8 cellular contexts compared by ENCODE assay signal in genomic region chr4:49118379-49119212, GRCh38.
DNase-seq lines count a peak whose midpoint lies in the region; ATAC-seq and TF ChIP-seq lines count a peak whose summit lies in the region.
"Not testable (repeated sequence)": the region's sequence is repeated elsewhere in the genome, so short reads cannot be mapped to it uniquely, and the experiment has no call there.

No MANE protein-coding gene starts in this region.

- peaks cover 45% of the 10 kb centered on the region for H3K9me3 Mint-ChIP-seq in central memory CD8-positive, alpha-beta T cell

- H3K27ac ChIP-seq in Panc1 (ENCODE audit: low read length), result not testable (repeated sequence)

- H3K4me3 Mint-ChIP-seq in central memory CD8-positive, alpha-beta T cell, result not testable (repeated sequence)

- BruUV-seq in Panc1 (replicated peaks; lab: Mats Ljungman, UMichigan), result not testable (repeated sequence)

- intact Hi-C loops in Panc1 (cut with micrococcal nuclease; ENCODE audit: unreplicated experiment); sciatic nerve (cut with DNase I): not testable (repeated sequence)

- H3K36me3 ChIP-seq in Panc1 (ENCODE audit: control insufficient read depth, insufficient read depth, low read length), result not testable (repeated sequence)

- peak; percentile 62 for ATAC-seq in GM18498 (IDR thresholded peaks at IDR 0.05; ENCODE audit: unreplicated experiment)
- peak; percentile 60 for ATAC-seq in GM19455 (IDR thresholded peaks at IDR 0.05; ENCODE audit: unreplicated experiment)
- peak; percentile 60 for ATAC-seq in HG02642 (IDR thresholded peaks at IDR 0.05; ENCODE audit: poor library complexity, unreplicated experiment)
- peak; percentile 52 for ATAC-seq in HG03159 (IDR thresholded peaks at IDR 0.05; ENCODE audit: unreplicated experiment)
- peak; percentile 68; the same call in 1 of the 2 replicates for ATAC-seq in Panc1
- peak; percentile 64 for ATAC-seq in central memory CD8-positive, alpha-beta T cell (replicated peaks; ENCODE audit: extremely low read depth, poor library complexity, severe bottlenecking)
- peak; percentile 87 for ATAC-seq in sciatic nerve

- not testable (repeated sequence) for H3K4me1 Mint-ChIP-seq in central memory CD8-positive, alpha-beta T cell

- in situ Hi-C loops in Panc1 (cut with HindIII; ENCODE audit: low pct_unique_long_range_greater_than_20kb, low sequenced_read_pairs), result not testable (repeated sequence)

- not testable (repeated sequence) for H3K9me3 ChIP-seq in Panc1 (ENCODE audit: control insufficient read depth, insufficient read depth, low read depth, low read length)
- peaks cover 61% of the 10 kb centered on the region for H3K9me3 ChIP-seq in iPS-18c (ENCODE audit: control insufficient read depth, insufficient read depth, low read length)

- H3K4me1 ChIP-seq in Panc1 (ENCODE audit: control insufficient read depth, insufficient read depth, low read length), result not testable (repeated sequence)

- not testable (repeated sequence) for H3K36me3 Mint-ChIP-seq in central memory CD8-positive, alpha-beta T cell (ENCODE audit: insufficient read depth)

- not testable (repeated sequence) for H3K27ac Mint-ChIP-seq in central memory CD8-positive, alpha-beta T cell (ENCODE audit: low read depth)

- CTCF ChIA-PET in Panc1 (lab: Charles Lee), result not testable (repeated sequence)

- H3K27me3 Mint-ChIP-seq in central memory CD8-positive, alpha-beta T cell, result not testable (repeated sequence)

- not testable (repeated sequence) for DNase-seq in Panc1 (ENCODE audit: low read depth, low spot score); central memory CD8-positive, alpha-beta T cell (ENCODE audit: low spot score in 2 of 2); sciatic nerve (ENCODE audit: low spot score)

- H3K27me3 ChIP-seq in Panc1 (ENCODE audit: control insufficient read depth, insufficient read depth, low read length), result not testable (repeated sequence)

- POLR2A ChIA-PET in Panc1 (lab: Charles Lee), result not testable (repeated sequence)

- not testable (repeated sequence) for H3K4me3 ChIP-seq in Panc1 (ENCODE audit: low read depth in 2 of 2, low read length in 2 of 2)
- 0 out of 2 replicates have a peak overlapping the region, but pooled peaks have one; percentile 0 for H3K4me3 ChIP-seq in iPS-18c (ENCODE audit: insufficient read depth, low read depth, low read length)

- TF ChIP-seq CTCF in Panc1 (IDR thresholded peaks at IDR 0.05), result not testable (repeated sequence)
